Comparison of ENCODE assay signal across 8 cellular contexts in genomic region chr5:112878760-112879159, GRCh38. TPM values are rescaled to one million over a fixed set of nuclear protein-coding genes. Genes with fewer than 3 reads are reported as not detected.
DNase-seq lines count a peak whose midpoint lies in the region; TF ChIP-seq lines count a peak whose summit lies in the region.

No MANE protein-coding gene starts in this region.

- H3K4me3 ChIP-seq in Jurkat, Clone E6-1 (ENCODE audit: low read length): no peak overlapping the region

- no peak for TF ChIP-seq CTCF in GM10248 (IDR thresholded peaks at IDR 0.05; ENCODE audit: control extremely low read depth, extremely low read depth, low read depth, missing control alignments)
- TF ChIP-seq CTCF in nephron progenitor cell (IDR thresholded peaks at IDR 0.05): no peak
- no peak for TF ChIP-seq CTCF in CD14-positive monocyte (IDR thresholded peaks at IDR 0.05)

- H3K4me3 Mint-ChIP-seq in activated naive CD4-positive, alpha-beta T cell treated with anti-CD3 and anti-CD28 coated beads for 36 hours: no peak overlapping the region
- no peak overlapping the region for H3K4me3 Mint-ChIP-seq in nephron progenitor cell
- H3K4me3 Mint-ChIP-seq in CD14-positive monocyte: no peak overlapping the region

- DNase-seq in GM10248 (ENCODE audit: extremely low spot score) (peak; percentile 16), nephron progenitor cell (no peak), NCI-H1694 (lab: John Stamatoyannopoulos, UW) (no peak), NCI-H510A treated with DMSO at 0.1 percent for 48 hours (lab: John Stamatoyannopoulos, UW) (no peak), caudate nucleus (lab: John Stamatoyannopoulos, UW) (no peak), CD14-positive monocyte (ENCODE audit: low spot score) (no peak)
- peak; percentile 69 for DNase-seq in Jurkat, Clone E6-1 (ENCODE audit: low read depth, low spot score)
- DNase-seq in activated naive CD4-positive, alpha-beta T cell treated with anti-CD3 and anti-CD28 coated beads for 36 hours: peak; percentile 80

- no peaks in the 10 kb centered on the region for H3K27me3 Mint-ChIP-seq in activated naive CD4-positive, alpha-beta T cell treated with anti-CD3 and anti-CD28 coated beads for 36 hours (ENCODE audit: low read depth)
- peaks cover 3% of the 10 kb centered on the region for H3K27me3 Mint-ChIP-seq in nephron progenitor cell (ENCODE audit: low read depth, poor library complexity)
- no peaks in the 10 kb centered on the region for H3K27me3 Mint-ChIP-seq in CD14-positive monocyte (ENCODE audit: low read depth in 3 of 3)

- no peak overlapping the region for H3K27ac ChIP-seq in caudate nucleus (ENCODE audit: low read depth, low read length)

- POLR2A ChIA-PET in GM10248 (lab: Yijun Ruan, JAX): no interaction called here

- peak overlapping the region; percentile 71 for H3K27ac Mint-ChIP-seq in activated naive CD4-positive, alpha-beta T cell treated with anti-CD3 and anti-CD28 coated beads for 36 hours
- peak overlapping the region; percentile 10 for H3K27ac Mint-ChIP-seq in nephron progenitor cell
- no peak overlapping the region for H3K27ac Mint-ChIP-seq in CD14-positive monocyte

- H3K9me3 Mint-ChIP-seq in activated naive CD4-positive, alpha-beta T cell treated with anti-CD3 and anti-CD28 coated beads for 36 hours: no peaks in the 10 kb centered on the region
- H3K9me3 Mint-ChIP-seq in nephron progenitor cell (no peaks in the 10 kb centered on the region), CD14-positive monocyte (no peaks in the 10 kb centered on the region)

- CTCF ChIA-PET in GM10248 (lab: Yijun Ruan, JAX): interaction anchor here (0.9 to 1.4 kb wide), 3 partner anchors 11 to 17 kb away, joined by 3 to 4 read pairs (median 3); no protein-coding TSS in a partner anchor
- CTCF ChIA-PET in activated naive CD4-positive, alpha-beta T cell treated with anti-CD3 and anti-CD28 coated beads for 36 hours (lab: Charles Lee): interaction anchor here (1.0 to 1.3 kb wide), 6 partner anchors 11 to 100 kb away, joined by 3 to 5 read pairs (median 4); partner anchors contain the start of gene SRP19

- H3K4me1 Mint-ChIP-seq in activated naive CD4-positive, alpha-beta T cell treated with anti-CD3 and anti-CD28 coated beads for 36 hours (ENCODE audit: low read depth): peaks cover 27% of the 10 kb centered on the region
- H3K4me1 Mint-ChIP-seq in nephron progenitor cell (no peaks in the 10 kb centered on the region), CD14-positive monocyte (peaks cover 8% of the 10 kb centered on the region)

- peaks cover 23% of the 10 kb centered on the region for H3K36me3 Mint-ChIP-seq in activated naive CD4-positive, alpha-beta T cell treated with anti-CD3 and anti-CD28 coated beads for 36 hours (ENCODE audit: low read depth)
- H3K36me3 Mint-ChIP-seq in nephron progenitor cell (ENCODE audit: low read depth) (peaks cover 22% of the 10 kb centered on the region), CD14-positive monocyte (peaks cover 26 to 58% of the 10 kb centered on the region in 2 donors)

- intact Hi-C loops in activated naive CD4-positive, alpha-beta T cell treated with anti-CD3 and anti-CD28 coated beads for 36 hours (cut with micrococcal nuclease): loop anchor here (1.0 to 5.0 kb wide), 5 partner anchors 17 to 171 kb away; partner anchors contain the start of genes DCP2 and SRP19
- intact Hi-C loops in CD14-positive monocyte (cut with micrococcal nuclease): no loop called here

RNA-seq across cellular contexts. Expression of gene SRP19, which starts 17.7 kb away (rescaled TPM):
- 131 TPM for polyA plus RNA-seq in Jurkat, Clone E6-1 (2012; ENCODE audit: insufficient read depth, insufficient read length)
- 10 to 100 TPM; 43.7 to 49.6 TPM for total RNA-seq in activated naive CD4-positive, alpha-beta T cell treated with anti-CD3 and anti-CD28 coated beads for 36 hours
- 10 to 100 TPM; 71.9 to 87.4 TPM for polyA plus RNA-seq in CD14-positive monocyte

RNA-seq across cellular contexts. Expression of gene REEP5, which starts 43.3 kb away (rescaled TPM):
- 48.1 TPM for polyA plus RNA-seq in Jurkat, Clone E6-1 (2012; ENCODE audit: insufficient read depth, insufficient read length)
- total RNA-seq in activated naive CD4-positive, alpha-beta T cell treated with anti-CD3 and anti-CD28 coated beads for 36 hours: 10 to 100 TPM; 18.3 to 18.8 TPM
- 100 to 1,000 TPM; 193 to 200 TPM for polyA plus RNA-seq in CD14-positive monocyte

Comparison
In these comparisons a context has a peak if more than half of its experiments do, and no peak if none do; other contexts are left out.
1. DNase-seq: peak in GM10248 (single experiment), Jurkat, Clone E6-1 (single experiment) and activated naive CD4-positive, alpha-beta T cell treated with anti-CD3 and anti-CD28 coated beads for 36 hours (single experiment); none in nephron progenitor cell (single experiment), NCI-H1694 (single experiment), NCI-H510A treated with DMSO at 0.1 percent for 48 hours (single experiment), caudate nucleus (0 of 61) and CD14-positive monocyte (single experiment).
2. H3K27ac Mint-ChIP-seq: peak in activated naive CD4-positive, alpha-beta T cell treated with anti-CD3 and anti-CD28 coated beads for 36 hours (single experiment) and nephron progenitor cell (single experiment); none in CD14-positive monocyte (0 of 7).